Comparison of ENCODE assay signal across 8 cellular contexts in the genomic region with DNA sequence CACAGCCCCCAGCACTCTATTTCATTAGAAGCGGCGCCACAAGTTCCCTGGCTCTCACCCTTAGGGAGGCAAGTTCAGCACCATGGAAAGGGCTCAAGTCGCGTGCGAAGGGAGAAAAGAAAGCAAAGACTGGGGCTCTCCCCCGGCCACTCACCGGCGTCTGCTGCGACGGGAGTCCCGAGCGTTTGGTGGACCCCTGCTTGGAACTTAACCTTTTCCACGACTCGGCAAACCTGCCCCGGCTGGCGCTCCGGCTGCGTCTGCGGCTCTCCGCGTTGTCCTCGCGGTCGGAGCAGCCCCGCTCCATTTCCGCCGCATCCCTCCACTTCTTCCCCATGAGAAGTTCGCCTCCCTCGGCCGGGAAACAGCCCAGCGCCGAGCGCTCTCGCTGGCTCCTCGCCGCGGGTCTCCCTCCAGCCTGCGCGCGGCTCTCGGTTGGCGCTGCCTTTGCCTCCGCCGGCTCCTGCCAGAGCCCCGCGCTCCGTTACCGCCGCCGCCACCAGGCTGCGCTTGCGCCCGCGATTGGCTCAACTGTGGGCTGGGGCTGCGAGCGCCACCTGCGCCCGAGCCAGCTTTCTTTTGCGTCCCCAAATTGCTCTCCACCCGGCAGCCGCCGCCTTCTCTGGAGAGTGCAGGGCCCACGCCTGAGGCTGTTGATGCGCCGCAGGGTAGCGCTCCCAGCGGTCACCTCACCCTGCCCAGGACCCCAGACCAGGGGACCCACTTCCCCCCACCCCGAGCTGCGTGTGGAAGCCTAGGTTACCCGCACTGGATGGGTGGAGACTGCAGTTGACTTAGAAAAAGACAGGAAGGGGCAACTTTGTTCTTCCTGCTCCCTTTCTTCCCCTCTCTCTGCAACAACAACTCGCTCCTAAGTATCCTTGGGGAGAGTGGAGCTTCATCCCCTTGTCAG.
DNase-seq lines count a peak whose midpoint lies in the region; ATAC-seq, FAIRE-seq and TF ChIP-seq lines count a peak whose summit lies in the region.

No MANE protein-coding gene starts in this region.

- H3K4me1 ChIP-seq in A549 (0 out of 3 replicates have a peak, but pooled peaks cover 5% of the 10 kb centered on the region), gastroesophageal sphincter (peaks cover 0 to 10% (median 0%) of the 10 kb centered on the region in 3 donors)

- peaks cover 3% of the 10 kb centered on the region for H3K4me1 Mint-ChIP-seq in activated naive CD4-positive, alpha-beta T cell treated with anti-CD3 and anti-CD28 coated beads for 36 hours (ENCODE audit: low read depth)

- H3K4me3 Mint-ChIP-seq in activated naive CD4-positive, alpha-beta T cell treated with anti-CD3 and anti-CD28 coated beads for 36 hours, result peak overlapping the region; percentile 55

- H3K27me3 Mint-ChIP-seq in activated naive CD4-positive, alpha-beta T cell treated with anti-CD3 and anti-CD28 coated beads for 36 hours (ENCODE audit: low read depth), result peaks cover 37% of the 10 kb centered on the region

- POLR2A ChIA-PET in A549 (lab: Yijun Ruan, JAX), result no interaction called here

- peak overlapping the region; percentile 99 for H3K4me2 ChIP-seq in A549

- H3K4me3 ChIP-seq in A549, result peak overlapping the region; percentile 52
- no peak overlapping the region; the same call in 1 of the 2 replicates for H3K4me3 ChIP-seq in GM12865 (ENCODE audit: low read depth, low read length)
- H3K4me3 ChIP-seq in gastroesophageal sphincter, result peak overlapping the region in 1 of 2 donors; percentile 40

- no peak for TF ChIP-seq POLR2A in A549 (IDR thresholded peaks at IDR 0.05; ENCODE audit: low read length)
- TF ChIP-seq POLR2A in gastroesophageal sphincter (IDR thresholded peaks at IDR 0.05), result no peak

- peaks cover 67% of the 10 kb centered on the region for H3K27me3 ChIP-seq in gastroesophageal sphincter

- H3K36me3 ChIP-seq in gastroesophageal sphincter, result no peaks in the 10 kb centered on the region

- peak; percentile 40 to 48 for DNase-seq in A549 (ENCODE audit: low read depth in 1 of 2, low spot score in 1 of 2)
- DNase-seq in GM12865 (ENCODE audit: low read depth), result peak; percentile 65
- peak; percentile 82 for DNase-seq in NCI-H1417 treated with DMSO at 0.1 percent for 48 hours (lab: John Stamatoyannopoulos, UW)
- peak; percentile 78 for DNase-seq in activated naive CD4-positive, alpha-beta T cell treated with anti-CD3 and anti-CD28 coated beads for 36 hours
- peak in 33 of 56 donors; percentile 1 to 51 (median 10) for DNase-seq in nucleus accumbens (lab: John Stamatoyannopoulos, UW)
- no peak for DNase-seq in cortex of kidney (lab: John Stamatoyannopoulos, UW)

- no peaks in the 10 kb centered on the region for H3K36me3 Mint-ChIP-seq in activated naive CD4-positive, alpha-beta T cell treated with anti-CD3 and anti-CD28 coated beads for 36 hours (ENCODE audit: low read depth)

- CTCF ChIA-PET in A549 (lab: Yijun Ruan, JAX), result interaction anchor here (1.0 to 1.6 kb wide), 4 partner anchors 19 to 372 kb away, joined by 3 to 5 read pairs (median 4); no protein-coding TSS in a partner anchor
- CTCF ChIA-PET in activated naive CD4-positive, alpha-beta T cell treated with anti-CD3 and anti-CD28 coated beads for 36 hours (lab: Charles Lee), result no interaction called here

- TF ChIP-seq CTCF in A549 (IDR thresholded peaks at IDR 0.05) (peak; percentile 37), GM12865 (IDR thresholded peaks at IDR 0.05; ENCODE audit: insufficient read depth, low read depth, low read length, missing control alignments) (peak; percentile 8), gastroesophageal sphincter (IDR thresholded peaks at IDR 0.05) (no peak)

- intact Hi-C loops in activated naive CD4-positive, alpha-beta T cell treated with anti-CD3 and anti-CD28 coated beads for 36 hours (cut with micrococcal nuclease), result loop anchor here (1.0 kb wide), 1 partner anchor 322 kb away; the partner anchor contains the start of gene CEMIP2

- TF ChIP-seq EP300 in A549 (IDR thresholded peaks at IDR 0.05) (no peak), gastroesophageal sphincter (IDR thresholded peaks at IDR 0.05) (no peak)

- H3K9me3 ChIP-seq in A549 (peaks cover 3% of the 10 kb centered on the region; the same call in 1 of the 3 replicates), gastroesophageal sphincter (no peaks in the 10 kb centered on the region)

- H3K27ac ChIP-seq in A549, result no peak overlapping the region
- H3K27ac ChIP-seq in gastroesophageal sphincter, result no peak overlapping the region

- peaks cover 6% of the 10 kb centered on the region for H3K9me3 Mint-ChIP-seq in activated naive CD4-positive, alpha-beta T cell treated with anti-CD3 and anti-CD28 coated beads for 36 hours

- 3% methylated on average over 45 of the region's 71 CpGs for WGBS in A549 (ENCODE audit: missing lambda C conversion rate)
- WGBS in gastroesophageal sphincter (ENCODE audit: low coverage in 1 of 2), 2 donors, result 1 to 8% methylated on average over 3 to 16 of the region's 71 CpGs

- no peak for FAIRE-seq in A549 (lab: Jason Lieb, UNC)

- peak; percentile 47 to 56; a peak in 4 of 5 replicates for TF ChIP-seq RAD21 in A549 (conservative IDR thresholded peaks at IDR 0.05 in 1 of 2, IDR thresholded peaks at IDR 0.05 in 1 of 2)

- peak; percentile 91 to 98 for ATAC-seq in A549
- ATAC-seq in HG02678 (IDR thresholded peaks at IDR 0.05; ENCODE audit: unreplicated experiment), result peak; percentile 75
- ATAC-seq in gastroesophageal sphincter, result peak; percentile 46

- no peak overlapping the region for H3K27ac Mint-ChIP-seq in activated naive CD4-positive, alpha-beta T cell treated with anti-CD3 and anti-CD28 coated beads for 36 hours

TF ChIP-seq in A549, 52 proteins besides CTCF, POLR2A, EP300 and RAD21:
- peak; percentile 49; the same call in 2 of the 3 replicates for TF ChIP-seq SMC3 (IDR thresholded peaks at IDR 0.05)
- TF ChIP-seq E2F6 (IDR thresholded peaks at IDR 0.05; ENCODE audit: borderline replicate concordance, low read depth), result peak; percentile 48; the same call in 1 of the 2 replicates
- TF ChIP-seq BHLHE40 (IDR thresholded peaks at IDR 0.05; ENCODE audit: low read depth, low read length), result peak; percentile 90
- peak; percentile 75; the same call in 1 of the 2 replicates for TF ChIP-seq EHMT2 (IDR thresholded peaks at IDR 0.05; ENCODE audit: low read depth)
- no peak for TF ChIP-seq GATA3 (IDR thresholded peaks at IDR 0.05; ENCODE audit: borderline replicate concordance)
- TF ChIP-seq MAX (IDR thresholded peaks at IDR 0.05), result peak; percentile 56; the same call in 1 of the 2 replicates
- TF ChIP-seq RFX5 (IDR thresholded peaks at IDR 0.05), result no peak
- TF ChIP-seq, protein P1, sequence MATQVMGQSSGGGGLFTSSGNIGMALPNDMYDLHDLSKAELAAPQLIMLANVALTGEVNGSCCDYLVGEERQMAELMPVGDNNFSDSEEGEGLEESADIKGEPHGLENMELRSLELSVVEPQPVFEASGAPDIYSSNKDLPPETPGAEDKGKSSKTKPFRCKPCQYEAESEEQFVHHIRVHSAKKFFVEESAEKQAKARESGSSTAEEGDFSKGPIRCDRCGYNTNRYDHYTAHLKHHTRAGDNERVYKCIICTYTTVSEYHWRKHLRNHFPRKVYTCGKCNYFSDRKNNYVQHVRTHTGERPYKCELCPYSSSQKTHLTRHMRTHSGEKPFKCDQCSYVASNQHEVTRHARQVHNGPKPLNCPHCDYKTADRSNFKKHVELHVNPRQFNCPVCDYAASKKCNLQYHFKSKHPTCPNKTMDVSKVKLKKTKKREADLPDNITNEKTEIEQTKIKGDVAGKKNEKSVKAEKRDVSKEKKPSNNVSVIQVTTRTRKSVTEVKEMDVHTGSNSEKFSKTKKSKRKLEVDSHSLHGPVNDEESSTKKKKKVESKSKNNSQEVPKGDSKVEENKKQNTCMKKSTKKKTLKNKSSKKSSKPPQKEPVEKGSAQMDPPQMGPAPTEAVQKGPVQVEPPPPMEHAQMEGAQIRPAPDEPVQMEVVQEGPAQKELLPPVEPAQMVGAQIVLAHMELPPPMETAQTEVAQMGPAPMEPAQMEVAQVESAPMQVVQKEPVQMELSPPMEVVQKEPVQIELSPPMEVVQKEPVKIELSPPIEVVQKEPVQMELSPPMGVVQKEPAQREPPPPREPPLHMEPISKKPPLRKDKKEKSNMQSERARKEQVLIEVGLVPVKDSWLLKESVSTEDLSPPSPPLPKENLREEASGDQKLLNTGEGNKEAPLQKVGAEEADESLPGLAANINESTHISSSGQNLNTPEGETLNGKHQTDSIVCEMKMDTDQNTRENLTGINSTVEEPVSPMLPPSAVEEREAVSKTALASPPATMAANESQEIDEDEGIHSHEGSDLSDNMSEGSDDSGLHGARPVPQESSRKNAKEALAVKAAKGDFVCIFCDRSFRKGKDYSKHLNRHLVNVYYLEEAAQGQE (IDR thresholded peaks at IDR 0.05), result peak; percentile 94

Comparison
In these comparisons a context has a peak if more than half of its experiments do, and no peak if none do; other contexts are left out.
1. CTCF ChIP-seq: peak in A549 (single experiment) and GM12865 (single experiment); none in gastroesophageal sphincter (0 of 4).
2. Peak in every context shown above with its lines, with median percentiles within 50 percentile points of each other: ATAC-seq.